16 cellular contexts compared by ENCODE assay signal in genomic region chr11:116756044-116756443, GRCh38. TPM values are rescaled to one million over a fixed set of nuclear protein-coding genes. Genes with fewer than 3 reads are reported as not detected.
DNase-seq lines count a peak whose midpoint lies in the region; ATAC-seq and TF ChIP-seq lines count a peak whose summit lies in the region.
"Not testable (repeated sequence)": the region's sequence is repeated elsewhere in the genome, so short reads cannot be mapped to it uniquely, and the experiment has no call there.
"Had no signal": no experiment of that assay in that cellular context is flagged by ENCODE, and none has a peak within 500 bp of the region (broad histone marks: within the 10 kb centered on the region; RNA-seq: fewer than 3 reads in every experiment).

No MANE protein-coding gene starts in this region.

- not testable (repeated sequence) for H3K27ac ChIP-seq in WERI-Rb-1

- H3K4me3 ChIP-seq in WERI-Rb-1 (ENCODE audit: low read depth, low read length): not testable (repeated sequence)

- not testable (repeated sequence) for H3K4me3 Mint-ChIP-seq in effector memory CD8-positive, alpha-beta T cell; memory B cell; stimulated activated effector memory CD8-positive, alpha-beta T cell treated with anti-CD3 and anti-CD28 coated beads, Interleukin-12 subunit alpha, Interleukin-12 subunit beta, amount 100 ng/mL, for 72 hours

- peaks cover 88% of the 10 kb centered on the region for H3K36me3 ChIP-seq in WERI-Rb-1

- H3K9me3 Mint-ChIP-seq in effector memory CD8-positive, alpha-beta T cell; memory B cell; stimulated activated effector memory CD8-positive, alpha-beta T cell treated with anti-CD3 and anti-CD28 coated beads, Interleukin-12 subunit alpha, Interleukin-12 subunit beta, amount 100 ng/mL, for 72 hours: not testable (repeated sequence)

- H3K4me1 Mint-ChIP-seq in effector memory CD8-positive, alpha-beta T cell (ENCODE audit: low read depth in 2 of 2); memory B cell; stimulated activated effector memory CD8-positive, alpha-beta T cell treated with anti-CD3 and anti-CD28 coated beads, Interleukin-12 subunit alpha, Interleukin-12 subunit beta, amount 100 ng/mL, for 72 hours: not testable (repeated sequence)

- peak overlapping the region; percentile 7 to 44 for H3K27ac Mint-ChIP-seq in effector memory CD8-positive, alpha-beta T cell
- peak overlapping the region; percentile 3 for H3K27ac Mint-ChIP-seq in memory B cell
- H3K27ac Mint-ChIP-seq in stimulated activated effector memory CD8-positive, alpha-beta T cell treated with anti-CD3 and anti-CD28 coated beads, Interleukin-12 subunit alpha, Interleukin-12 subunit beta, amount 100 ng/mL, for 72 hours: peak overlapping the region; percentile 52

- H3K36me3 Mint-ChIP-seq in effector memory CD8-positive, alpha-beta T cell (ENCODE audit: insufficient read depth): peaks cover 74% of the 10 kb centered on the region
- peaks cover 37% of the 10 kb centered on the region for H3K36me3 Mint-ChIP-seq in memory B cell
- H3K36me3 Mint-ChIP-seq in stimulated activated effector memory CD8-positive, alpha-beta T cell treated with anti-CD3 and anti-CD28 coated beads, Interleukin-12 subunit alpha, Interleukin-12 subunit beta, amount 100 ng/mL, for 72 hours: not testable (repeated sequence)

- TF ChIP-seq CTCF in WERI-Rb-1 (IDR thresholded peaks at IDR 0.05; ENCODE audit: low read depth, low read length): not testable (repeated sequence)

- not testable (repeated sequence) for H3K27me3 ChIP-seq in WERI-Rb-1 (ENCODE audit: insufficient read depth, low read depth, severe bottlenecking)

- H3K9me3 ChIP-seq in WERI-Rb-1 (ENCODE audit: severe bottlenecking): not testable (repeated sequence)

- DNase-seq in NCI-H82 (lab: John Stamatoyannopoulos, UW) (peak; percentile 71), WERI-Rb-1 (peak; percentile 67)
- DNase-seq in effector memory CD8-positive, alpha-beta T cell; memory B cell (ENCODE audit: low spot score in 2 of 2); stimulated activated effector memory CD8-positive, alpha-beta T cell treated with anti-CD3 and anti-CD28 coated beads, Interleukin-12 subunit alpha, Interleukin-12 subunit beta, amount 100 ng/mL, for 72 hours (ENCODE audit: low spot score in 2 of 2): not testable (repeated sequence)

- H3K27me3 Mint-ChIP-seq in effector memory CD8-positive, alpha-beta T cell; memory B cell: not testable (repeated sequence)

- ATAC-seq in effector memory CD8-positive, alpha-beta T cell (replicated peaks); memory B cell (ENCODE audit: low read depth); stimulated activated effector memory CD8-positive, alpha-beta T cell treated with anti-CD3 and anti-CD28 coated beads, Interleukin-12 subunit alpha, Interleukin-12 subunit beta, amount 100 ng/mL, for 72 hours: not testable (repeated sequence)
- ATAC-seq in esophagus mucosa: peak; percentile 61

RNA-seq across cellular contexts. Expression of gene BUD13, which starts 16.7 kb away (rescaled TPM):
- total RNA-seq in esophagus mucosa: 9.1 TPM

RNA-seq across cellular contexts. Expression of gene ZPR1, which starts 31.8 kb away (rescaled TPM):
- total RNA-seq in esophagus mucosa: 42.3 TPM

RNA-seq across cellular contexts. Expression of gene APOA5, which starts 35.6 kb away (rescaled TPM):
- not detected for total RNA-seq in esophagus mucosa
- total RNA-seq: A172; A673; B cell; Calu3; CD4-positive, alpha-beta memory T cell; CD4-positive, alpha-beta T cell; CD4-positive, CD25-positive, alpha-beta regulatory T cell; CD8-positive, alpha-beta memory T cell; CD8-positive, alpha-beta T cell; Daoy had no signal
